Comparison of ENCODE assay signal across 18 cellular contexts in genomic region chr7:65371468-65371867, GRCh38. TPM values are rescaled to one million over a fixed set of nuclear protein-coding genes. Genes with fewer than 3 reads are reported as not detected.
A peak's percentile ranks its signal among the peaks of the same experiment; 100 is the strongest.
DNase-seq lines count a peak whose midpoint lies in the region; ATAC-seq and TF ChIP-seq lines count a peak whose summit lies in the region.
"Had no signal": no experiment of that assay in that cellular context is flagged by ENCODE, and none has a peak within 500 bp of the region (broad histone marks: within the 10 kb centered on the region; RNA-seq: fewer than 3 reads in every experiment).

No MANE protein-coding gene starts in this region.

- peaks cover 14% of the 10 kb centered on the region for H3K36me3 ChIP-seq in mesodermal cell (ENCODE audit: control insufficient read depth, insufficient read depth, low read length)
- H3K36me3 ChIP-seq: suprapubic skin had no signal

- H3K27ac Mint-ChIP-seq in activated CD8-positive, alpha-beta T cell treated with anti-CD3 and anti-CD28 coated beads, Interleukin-2, amount 10 ng/mL, durations not matched to agents 7 days and 5 days = no peak overlapping the region
- H3K27ac Mint-ChIP-seq: activated CD4-positive, alpha-beta T cell treated with anti-CD3 and anti-CD28 coated beads, Interleukin-2, amount 10 ng/mL, durations not matched to agents 7 days and 5 days; GM23338; T-helper 2 cell treated with Interferon-gamma antibody and Interleukin-4, amounts not matched to agents 5 μg/mL and 100 μg/mL, for 36 hours had no signal

- no peak overlapping the region for H3K4me3 Mint-ChIP-seq in activated CD8-positive, alpha-beta T cell treated with anti-CD3 and anti-CD28 coated beads, Interleukin-2, amount 10 ng/mL, durations not matched to agents 7 days and 5 days
- H3K4me3 Mint-ChIP-seq: activated CD4-positive, alpha-beta T cell treated with anti-CD3 and anti-CD28 coated beads, Interleukin-2, amount 10 ng/mL, durations not matched to agents 7 days and 5 days; GM23338; T-helper 2 cell treated with Interferon-gamma antibody and Interleukin-4, amounts not matched to agents 5 μg/mL and 100 μg/mL, for 36 hours had no signal

- DNase-seq in NCI-H82 (lab: John Stamatoyannopoulos, UW) (peak; percentile 56), NCI-H82 treated with DMSO at 0.1 percent for 48 hours (lab: John Stamatoyannopoulos, UW; ENCODE audit: unreplicated experiment) (no peak), epidermal melanocyte (ENCODE audit: insufficient read length, low spot score) (peak; percentile 26), GM10248 (ENCODE audit: extremely low spot score) (no peak)
- no peak for DNase-seq in activated naive CD4-positive, alpha-beta T cell (lab: John Stamatoyannopoulos, UW)
- no peak for DNase-seq in activated CD8-positive, alpha-beta T cell treated with anti-CD3 and anti-CD28 coated beads, Interleukin-2, amount 10 ng/mL, durations not matched to agents 7 days and 5 days
- DNase-seq: ACHN; activated CD4-positive, alpha-beta T cell treated with anti-CD3 and anti-CD28 coated beads, Interleukin-2, amount 10 ng/mL, durations not matched to agents 7 days and 5 days; Caco-2; left ventricle myocardium superior; NCI-H1048; NCI-H524 treated with DMSO at 0.1 percent for 48 hours; stimulated activated CD4-positive, alpha-beta T cell treated with anti-CD3 and anti-CD28 coated beads, Interleukin-12 subunit alpha, Interleukin-12 subunit beta, amount 100 ng/mL, for 4 hours had no signal

- H3K4me1 Mint-ChIP-seq in activated CD8-positive, alpha-beta T cell treated with anti-CD3 and anti-CD28 coated beads, Interleukin-2, amount 10 ng/mL, durations not matched to agents 7 days and 5 days (ENCODE audit: low read depth) = peaks cover 19% of the 10 kb centered on the region

- whole genome bisulfite sequencing in mesodermal cell (ENCODE audit: insufficient coverage in 2 of 2), 2 experiments = 91 to 92% methylated on average over 5 of the region's 5 CpGs

- peaks cover 3% of the 10 kb centered on the region for H3K4me1 ChIP-seq in mesodermal cell (ENCODE audit: control insufficient read depth, insufficient read depth, low read length, poor library complexity, severe bottlenecking)
- H3K4me1 ChIP-seq: Caco-2 had no signal

- no peaks in the 10 kb centered on the region for H3K27me3 Mint-ChIP-seq in activated CD8-positive, alpha-beta T cell treated with anti-CD3 and anti-CD28 coated beads, Interleukin-2, amount 10 ng/mL, durations not matched to agents 7 days and 5 days (ENCODE audit: low read depth)
- H3K27me3 Mint-ChIP-seq: activated CD4-positive, alpha-beta T cell treated with anti-CD3 and anti-CD28 coated beads, Interleukin-2, amount 10 ng/mL, durations not matched to agents 7 days and 5 days had no signal

- H3K9me3 ChIP-seq in mesodermal cell (ENCODE audit: control insufficient read depth, low read length) = no peaks in the 10 kb centered on the region
- H3K9me3 ChIP-seq: Caco-2, suprapubic skin had no signal

- H3K27ac ChIP-seq in mesodermal cell (ENCODE audit: low read depth, low read length, severe bottlenecking) = peak overlapping the region; percentile 34
- H3K27ac ChIP-seq in temporal lobe (ENCODE audit: low read depth, low read length) = peak overlapping the region; percentile 4
- H3K27ac ChIP-seq: suprapubic skin had no signal

- peaks cover 18% of the 10 kb centered on the region for H3K36me3 Mint-ChIP-seq in activated CD8-positive, alpha-beta T cell treated with anti-CD3 and anti-CD28 coated beads, Interleukin-2, amount 10 ng/mL, durations not matched to agents 7 days and 5 days (ENCODE audit: low read depth)

- POLR2A ChIA-PET in GM10248 (lab: Yijun Ruan, JAX) = no interaction called here
- POLR2A ChIA-PET in activated CD8-positive, alpha-beta T cell treated with anti-CD3 and anti-CD28 coated beads, Interleukin-2, amount 10 ng/mL, durations not matched to agents 7 days and 5 days (lab: Charles Lee) = no interaction called here

- H3K4me3 ChIP-seq in mesodermal cell (ENCODE audit: extremely low read depth, insufficient read depth, low read length, poor library complexity, severe bottlenecking) = no peak overlapping the region
- H3K4me3 ChIP-seq: GM23338, suprapubic skin had no signal

- no peak for ATAC-seq in activated CD8-positive, alpha-beta T cell treated with anti-CD3 and anti-CD28 coated beads, Interleukin-2, amount 10 ng/mL, durations not matched to agents 7 days and 5 days
- ATAC-seq: GM23338, left ventricle myocardium superior had no signal

- H3K9me3 Mint-ChIP-seq in activated CD8-positive, alpha-beta T cell treated with anti-CD3 and anti-CD28 coated beads, Interleukin-2, amount 10 ng/mL, durations not matched to agents 7 days and 5 days (ENCODE audit: insufficient read depth) = no peaks in the 10 kb centered on the region
- H3K9me3 Mint-ChIP-seq: activated CD4-positive, alpha-beta T cell treated with anti-CD3 and anti-CD28 coated beads, Interleukin-2, amount 10 ng/mL, durations not matched to agents 7 days and 5 days; GM23338; T-helper 2 cell treated with Interferon-gamma antibody and Interleukin-4, amounts not matched to agents 5 μg/mL and 100 μg/mL, for 36 hours had no signal

- TF ChIP-seq CTCF in GM10248 (IDR thresholded peaks at IDR 0.05; ENCODE audit: control extremely low read depth, extremely low read depth, low read depth, missing control alignments) = no peak

- CTCF ChIA-PET in GM10248 (lab: Yijun Ruan, JAX) = interaction anchor here (0.9 to 1.1 kb wide), 2 partner anchors 12 to 64 kb away, joined by 3 read pairs; no protein-coding TSS in a partner anchor
- CTCF ChIA-PET in activated CD8-positive, alpha-beta T cell treated with anti-CD3 and anti-CD28 coated beads, Interleukin-2, amount 10 ng/mL, durations not matched to agents 7 days and 5 days (lab: Charles Lee) = interaction anchor here (0.6 kb wide), 1 partner anchor 478 kb away, joined by 3 read pairs; no protein-coding TSS in a partner anchor

RNA-seq across cellular contexts. Expression of gene ZNF92, which starts 2.2 kb away (rescaled TPM):
- 12.2 TPM for polyA plus RNA-seq in mesodermal cell (2013, experiment 1 of 2)
- polyA plus RNA-seq in mesodermal cell (2013, experiment 2 of 2) = 17.5 TPM
- total RNA-seq in temporal lobe = 32.9 TPM
- 10 to 100 TPM; 15.3 to 17.3 TPM for total RNA-seq in activated CD8-positive, alpha-beta T cell treated with anti-CD3 and anti-CD28 coated beads, Interleukin-2, amount 10 ng/mL, durations not matched to agents 7 days and 5 days

Comparison
In these comparisons a context has a peak if more than half of its experiments do, and no peak if none do; other contexts are left out.
1. DNase-seq: peak in NCI-H82 (single experiment) and epidermal melanocyte (single experiment); none in NCI-H82 treated with DMSO at 0.1 percent for 48 hours (single experiment), GM10248 (single experiment), activated naive CD4-positive, alpha-beta T cell (0 of 4) and activated CD8-positive, alpha-beta T cell treated with anti-CD3 and anti-CD28 coated beads, Interleukin-2, amount 10 ng/mL, durations not matched to agents 7 days and 5 days (single experiment).